ENCODE assay signal across 7 cellular contexts in genomic region chr5:124655943-124656459, GRCh38.
DNase-seq lines count a peak whose midpoint lies in the region; ATAC-seq, FAIRE-seq and TF ChIP-seq lines count a peak whose summit lies in the region.

No MANE protein-coding gene starts in this region.

- CTCF ChIA-PET in GM12878 (lab: Yijun Ruan, JAX), result interaction anchor here (0.8 kb wide), 1 partner anchor 42 kb away, joined by 3 read pairs; no protein-coding TSS in a partner anchor

- H3K27ac Mint-ChIP-seq in activated T-helper 17 cell treated with anti-CD3 and anti-CD28 coated beads, Interleukin-2, amount 50 U/mL, for 72 hours, result no peak overlapping the region

- H3K27ac ChIP-seq in GM12878 (ENCODE audit: control insufficient read depth, insufficient read depth) (no peak overlapping the region), liver (ENCODE audit: low read depth in 1 of 2, low read length in 2 of 2) (peak overlapping the region; percentile 42 to 54)

- peak; percentile 96 for DNase-seq in H4 (ENCODE audit: low spot score)
- DNase-seq in NCI-H2107 treated with DMSO at 0.1 percent for 48 hours (lab: John Stamatoyannopoulos, UW; ENCODE audit: unreplicated experiment), result peak; percentile 92
- DNase-seq in GM12878 (ENCODE audit: low read depth, low spot score), result no peak
- DNase-seq in GF-D8 (lab: John Stamatoyannopoulos, UW), result no peak
- no peak for DNase-seq in cortex of kidney (lab: John Stamatoyannopoulos, UW)

- RAD21 ChIA-PET in GM12878 (lab: Charles Lee; ENCODE audit: unreplicated experiment), result interaction anchor here (0.9 kb wide), 1 partner anchor 52 kb away, joined by 3 read pairs; no protein-coding TSS in a partner anchor

- BruUV-seq in GM12878 (replicated peaks; lab: Mats Ljungman, UMichigan), result no TSS peak

- in situ Hi-C loops in GM12878 (cut with MboI), result no loop called here

- no peak for TF ChIP-seq CTCF in GM12878 (IDR thresholded peaks at IDR 0.05 in 2 of 3, conservative IDR thresholded peaks at IDR 0.05 in 1 of 3; ENCODE audit: control insufficient read depth in 2 of 3, extremely low read depth in 1 of 3, insufficient read depth in 1 of 3, low read depth in 3 of 3, low read length in 3 of 3)
- TF ChIP-seq CTCF in liver (IDR thresholded peaks at IDR 0.05; ENCODE audit: low read depth, low read length, missing input control), result no peak

- peaks cover 2% of the 10 kb centered on the region; the same call in 1 of the 2 replicates for H3K79me2 ChIP-seq in GM12878 (ENCODE audit: control insufficient read depth, insufficient read depth, low read length)

- ATAC-seq in GM12878, result no peak
- no peak for ATAC-seq in activated T-helper 17 cell treated with anti-CD3 and anti-CD28 coated beads, Interleukin-2, amount 50 U/mL, for 72 hours (replicated peaks)

- H3K9ac ChIP-seq in GM12878 (ENCODE audit: control insufficient read depth, insufficient read depth, low read length), result no peak overlapping the region
- peak overlapping the region in 1 of 2 donors; percentile 29 for H3K9ac ChIP-seq in liver (ENCODE audit: low read depth in 1 of 2, low read length in 2 of 2)

- TF ChIP-seq POLR2A in GM12878 (IDR thresholded peaks at IDR 0.05; ENCODE audit: low read depth, low read length), result no peak

- H3K27me3 ChIP-seq in GM12878 (replicated peaks in 1 of 2; ENCODE audit: control insufficient read depth in 2 of 2, insufficient read depth in 2 of 2, low read length in 1 of 2), result no peaks in the 10 kb centered on the region
- no peaks in the 10 kb centered on the region for H3K27me3 ChIP-seq in liver (ENCODE audit: control insufficient read depth in 4 of 4, insufficient read depth in 4 of 4, low read length in 3 of 4)

- no peak overlapping the region for H3K4me3 Mint-ChIP-seq in activated T-helper 17 cell treated with anti-CD3 and anti-CD28 coated beads, Interleukin-2, amount 50 U/mL, for 72 hours

- no peak for TF ChIP-seq EP300 in GM12878 (IDR thresholded peaks at IDR 0.05; ENCODE audit: borderline replicate concordance in 1 of 2, control insufficient read depth in 1 of 2, low read depth in 2 of 2, low read length in 2 of 2)

- no peaks in the 10 kb centered on the region for H3K9me3 Mint-ChIP-seq in activated T-helper 17 cell treated with anti-CD3 and anti-CD28 coated beads, Interleukin-2, amount 50 U/mL, for 72 hours

- H3K4me2 ChIP-seq in GM12878 (ENCODE audit: control insufficient read depth, insufficient read depth), result peak overlapping the region; percentile 63

- H3K4me3 ChIP-seq in GM12878 (no peak overlapping the region), liver (ENCODE audit: low read depth in 1 of 3, low read length in 3 of 3) (no peak overlapping the region)

- H3K4me1 Mint-ChIP-seq in activated T-helper 17 cell treated with anti-CD3 and anti-CD28 coated beads, Interleukin-2, amount 50 U/mL, for 72 hours, result no peaks in the 10 kb centered on the region

- TF ChIP-seq RAD21 in GM12878 (IDR thresholded peaks at IDR 0.05; ENCODE audit: insufficient read depth, low read depth, low read length) (no peak), liver (IDR thresholded peaks at IDR 0.05) (peak; percentile 40 to 55)

- POLR2A ChIA-PET in GM12878 (lab: Charles Lee), result no interaction called here

- H3K36me3 ChIP-seq in GM12878 (ENCODE audit: control insufficient read depth in 2 of 2, insufficient read depth in 2 of 2, low read length in 1 of 2) (no peaks in the 10 kb centered on the region), liver (ENCODE audit: control insufficient read depth in 4 of 4, insufficient read depth in 3 of 4, low read depth in 1 of 4, low read length in 3 of 4) (no peaks in the 10 kb centered on the region)

- SMC1A ChIA-PET in GM12878 (lab: Charles Lee; ENCODE audit: uncharacterized antibody, unreplicated experiment), result interaction anchor here (1.0 to 1.9 kb wide), 5 partner anchors 33 to 94 kb away, joined by 3 to 7 read pairs (median 4); no protein-coding TSS in a partner anchor

- no peak overlapping the region for H2AFZ ChIP-seq in GM12878 (ENCODE audit: control insufficient read depth, low read depth, low read length)

- intact Hi-C loops in GM12878 (cut with micrococcal nuclease; ENCODE audit: unreplicated experiment), result loop anchor here (10.0 kb wide), 1 partner anchor 759 kb away; no protein-coding TSS in a partner anchor

- FAIRE-seq in GM12878 (lab: Jason Lieb, UNC), result no peak

- H4K20me1 ChIP-seq in GM12878 (ENCODE audit: control insufficient read depth, insufficient read depth), result no peaks in the 10 kb centered on the region

- H3K4me1 ChIP-seq in GM12878 (ENCODE audit: control insufficient read depth, insufficient read depth, low read length) (peaks cover 28% of the 10 kb centered on the region), liver (ENCODE audit: control insufficient read depth in 4 of 4, insufficient read depth in 4 of 4, low read length in 3 of 4) (peaks cover 2 to 26% (median 11%) of the 10 kb centered on the region in 4 donors)

- H3K36me3 Mint-ChIP-seq in activated T-helper 17 cell treated with anti-CD3 and anti-CD28 coated beads, Interleukin-2, amount 50 U/mL, for 72 hours (ENCODE audit: low read depth), result no peaks in the 10 kb centered on the region

- 41% methylated on average over 5 of the region's 5 CpGs for WGBS in GM12878 (ENCODE audit: insufficient coverage, insufficient replicate concordance, low lambda C conversion rate, missing lambda C conversion rate)
- 47% methylated on average over 5 of the region's 5 CpGs for WGBS in liver

- H3K9me3 ChIP-seq in GM12878 (replicated peaks; ENCODE audit: control insufficient read depth, insufficient read depth, low read length) (no peaks in the 10 kb centered on the region), liver (ENCODE audit: control insufficient read depth in 4 of 4, low read length in 3 of 4) (no peaks in the 10 kb centered on the region)

- H3K27me3 Mint-ChIP-seq in activated T-helper 17 cell treated with anti-CD3 and anti-CD28 coated beads, Interleukin-2, amount 50 U/mL, for 72 hours, result peaks cover 20% of the 10 kb centered on the region

TF ChIP-seq in GM12878, 131 proteins besides CTCF, POLR2A, EP300 and RAD21 (continues in another document):
- TF ChIP-seq RAD51 (IDR thresholded peaks at IDR 0.05), result peak; percentile 47; the same call in 1 of the 2 replicates
- no peak for TF ChIP-seq ZSCAN29 (IDR thresholded peaks at IDR 0.05)
- TF ChIP-seq CBX3 (IDR thresholded peaks at IDR 0.05; ENCODE audit: borderline replicate concordance, low read depth), result no peak
- peak; percentile 13 for TF ChIP-seq USF1 (IDR thresholded peaks at IDR 0.05; ENCODE audit: borderline replicate concordance, extremely low read length, insufficient read depth, low read depth, low read length)
- peak; percentile 64; the same call in 1 of the 2 replicates for TF ChIP-seq ZNF384 (IDR thresholded peaks at IDR 0.05; ENCODE audit: borderline replicate concordance, low read depth, low read length)
- TF ChIP-seq CHD4 (IDR thresholded peaks at IDR 0.05), result no peak

TF ChIP-seq in liver, 16 proteins besides CTCF, POLR2A, EP300 and RAD21:
- TF ChIP-seq GABPA (IDR thresholded peaks at IDR 0.05 in 1 of 2, conservative IDR thresholded peaks at IDR 0.05 in 1 of 2) (no peak), EGR1 (IDR thresholded peaks at IDR 0.05; ENCODE audit: low read depth in 2 of 2) (no peak), HNF4A (conservative IDR thresholded peaks at IDR 0.05) (peak; percentile 31 to 37), RXRA (IDR thresholded peaks at IDR 0.05) (peak in 1 of 2 donors; percentile 39), SP1 (IDR thresholded peaks at IDR 0.05) (peak; percentile 50), FOXA2 (IDR thresholded peaks at IDR 0.05) (no peak), YY1 (IDR thresholded peaks at IDR 0.05) (peak; percentile 37), JUND (IDR thresholded peaks at IDR 0.05) (peak; percentile 40 to 59), MAX (IDR thresholded peaks at IDR 0.05) (no peak)
TF ChIP-seq in liver: peak in this region for 5.

Comparison
In these comparisons a context has a peak if more than half of its experiments do, and no peak if none do; other contexts are left out.
1. DNase-seq: peak in H4 (single experiment) and NCI-H2107 treated with DMSO at 0.1 percent for 48 hours (single experiment); none in GM12878 (single experiment), GF-D8 (single experiment) and cortex of kidney (single experiment).